Comparison of ENCODE assay signal across 14 cellular contexts in the genomic region with DNA sequence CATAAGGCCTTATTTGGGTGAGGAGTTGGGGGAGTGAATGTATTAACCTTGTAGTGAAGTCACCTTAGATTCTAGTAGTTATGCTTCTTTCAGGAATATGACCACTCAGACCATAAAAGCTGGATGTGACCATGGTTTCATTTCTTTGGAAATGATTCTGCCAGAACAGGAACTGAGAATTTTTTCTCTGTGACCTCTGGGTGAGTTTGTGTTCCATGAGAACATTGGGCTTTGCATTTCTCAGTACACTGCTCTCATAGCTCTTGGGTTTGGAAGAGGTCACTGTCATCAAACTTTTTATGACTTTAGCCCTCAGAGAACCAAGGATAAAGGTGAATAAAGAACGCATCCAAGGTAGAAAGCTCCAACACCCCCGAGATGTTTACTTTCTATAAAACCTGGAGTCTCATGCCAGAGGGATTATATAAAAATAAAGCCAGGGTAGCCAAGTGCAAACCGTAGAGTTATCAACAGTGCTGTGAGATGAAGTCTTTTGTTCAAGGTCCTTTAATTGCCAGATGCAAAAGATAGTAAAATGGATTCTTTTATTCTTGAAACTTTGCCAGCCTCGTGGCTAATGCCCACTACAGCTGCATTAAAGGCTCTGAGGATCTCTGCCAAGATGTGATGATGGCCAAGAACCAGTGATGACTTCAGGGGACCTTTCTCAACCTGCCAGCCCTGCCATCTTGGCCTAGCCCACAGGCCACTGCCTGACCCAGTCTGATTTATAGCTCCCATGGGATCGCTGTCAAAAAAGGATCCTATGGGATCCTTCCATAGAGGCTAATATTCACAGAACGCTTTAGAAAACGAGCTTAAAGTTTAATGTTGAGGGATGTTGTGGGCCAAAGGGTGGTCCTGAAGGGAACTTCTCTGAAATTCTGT. TPM values are rescaled to one million over a fixed set of nuclear protein-coding genes. Genes with fewer than 3 reads are reported as not detected.
A peak's percentile ranks its signal among the peaks of the same experiment; 100 is the strongest.
DNase-seq lines count a peak whose midpoint lies in the region; ATAC-seq lines count a peak whose summit lies in the region.
"Had no signal": no experiment of that assay in that cellular context is flagged by ENCODE, and none has a peak within 500 bp of the region (broad histone marks: within the 10 kb centered on the region; RNA-seq: fewer than 3 reads in every experiment).

No MANE protein-coding gene starts in this region.

- H3K4me1 Mint-ChIP-seq in dendritic cell treated with granulocyte-macrophage colony-stimulating factor and Interleukin-4, amounts not matched to agents 40 ng/mL and 50 ng/mL, for 4 days (ENCODE audit: low read depth), result peaks cover 76% of the 10 kb centered on the region
- H3K4me1 Mint-ChIP-seq: activated naive CD4-positive, alpha-beta T cell treated with anti-CD3 and anti-CD28 coated beads, Interleukin-2, amount 50 U/mL, for 24 hours had no signal

- H3K4me3 Mint-ChIP-seq in dendritic cell treated with granulocyte-macrophage colony-stimulating factor and Interleukin-4, amounts not matched to agents 40 ng/mL and 50 ng/mL, for 4 days, result peak overlapping the region; percentile 30
- H3K4me3 Mint-ChIP-seq: activated naive CD4-positive, alpha-beta T cell treated with anti-CD3 and anti-CD28 coated beads, Interleukin-2, amount 50 U/mL, for 24 hours; stimulated activated naive CD8-positive, alpha-beta T cell treated with anti-CD3 and anti-CD28 coated beads, Interleukin-15, Interleukin-2, amounts not matched to agents 100 ng/mL and 50 ng/mL, for 24 hours had no signal

- H3K27ac Mint-ChIP-seq in dendritic cell treated with granulocyte-macrophage colony-stimulating factor and Interleukin-4, amounts not matched to agents 40 ng/mL and 50 ng/mL, for 4 days, result peak overlapping the region; percentile 88
- H3K27ac Mint-ChIP-seq: activated naive CD4-positive, alpha-beta T cell treated with anti-CD3 and anti-CD28 coated beads, Interleukin-2, amount 50 U/mL, for 24 hours; stimulated activated naive CD8-positive, alpha-beta T cell treated with anti-CD3 and anti-CD28 coated beads, Interleukin-15, Interleukin-2, amounts not matched to agents 100 ng/mL and 50 ng/mL, for 24 hours had no signal

- no peaks in the 10 kb centered on the region for H3K36me3 Mint-ChIP-seq in dendritic cell treated with granulocyte-macrophage colony-stimulating factor and Interleukin-4, amounts not matched to agents 40 ng/mL and 50 ng/mL, for 4 days (ENCODE audit: low read depth)
- H3K36me3 Mint-ChIP-seq: activated naive CD4-positive, alpha-beta T cell treated with anti-CD3 and anti-CD28 coated beads, Interleukin-2, amount 50 U/mL, for 24 hours had no signal

- no peaks in the 10 kb centered on the region for H3K27me3 Mint-ChIP-seq in dendritic cell treated with granulocyte-macrophage colony-stimulating factor and Interleukin-4, amounts not matched to agents 40 ng/mL and 50 ng/mL, for 4 days
- H3K27me3 Mint-ChIP-seq: activated naive CD4-positive, alpha-beta T cell treated with anti-CD3 and anti-CD28 coated beads, Interleukin-2, amount 50 U/mL, for 24 hours; stimulated activated naive CD8-positive, alpha-beta T cell treated with anti-CD3 and anti-CD28 coated beads, Interleukin-15, Interleukin-2, amounts not matched to agents 100 ng/mL and 50 ng/mL, for 24 hours had no signal

- ATAC-seq in HG02571 (IDR thresholded peaks at IDR 0.05; ENCODE audit: unreplicated experiment), result no peak

- H3K9me3 Mint-ChIP-seq in dendritic cell treated with granulocyte-macrophage colony-stimulating factor and Interleukin-4, amounts not matched to agents 40 ng/mL and 50 ng/mL, for 4 days, result no peaks in the 10 kb centered on the region
- H3K9me3 Mint-ChIP-seq: activated naive CD4-positive, alpha-beta T cell treated with anti-CD3 and anti-CD28 coated beads, Interleukin-2, amount 50 U/mL, for 24 hours; stimulated activated naive CD8-positive, alpha-beta T cell treated with anti-CD3 and anti-CD28 coated beads, Interleukin-15, Interleukin-2, amounts not matched to agents 100 ng/mL and 50 ng/mL, for 24 hours had no signal

- peak; percentile 87 for DNase-seq in DMS79 (lab: John Stamatoyannopoulos, UW)
- DNase-seq in NCI-H1105 (lab: John Stamatoyannopoulos, UW), result peak; percentile 40
- DNase-seq in myocyte (ENCODE audit: low read depth), result peak; percentile 73
- DNase-seq in GM03348 (ENCODE audit: low spot score), result no peak
- no peak for DNase-seq in NK-92 (lab: John Stamatoyannopoulos, UW; ENCODE audit: unreplicated experiment)
- DNase-seq in activated T-cell treated with anti-CD3 and anti-CD28 coated beads, Interleukin-2, amount 50 U/mL, for 48 hours, result no peak
- DNase-seq: GDM1; NCI-H226; Peyer's patch; stimulated activated CD4-positive, alpha-beta T cell treated with anti-CD3 and anti-CD28 coated beads, Interleukin-4, amount 100 ng/mL, for 4 hours had no signal

- intact Hi-C loops in dendritic cell treated with granulocyte-macrophage colony-stimulating factor and Interleukin-4, amounts not matched to agents 40 ng/mL and 50 ng/mL, for 4 days (cut with micrococcal nuclease), result loop anchor here (1.0 kb wide), 1 partner anchor 11 kb away; no protein-coding TSS in a partner anchor

RNA-seq across cellular contexts. Expression of a gene that starts 27.7 kb away (rescaled TPM):
- total RNA-seq in myocyte, result 211 and 302 TPM in 2 replicates
- 273 TPM for polyA plus RNA-seq in myocyte (2012)

RNA-seq across cellular contexts. Expression of a gene that starts 50.0 kb away (rescaled TPM):
- total RNA-seq in myocyte, result 78.1 and 129 TPM in 2 replicates
- polyA plus RNA-seq in myocyte (2012), result 114 TPM

Comparison
In these comparisons a context has a peak if more than half of its experiments do, and no peak if none do; other contexts are left out.
1. DNase-seq: peak in DMS79 (single experiment), NCI-H1105 (single experiment) and myocyte (single experiment); none in GM03348 (single experiment), NK-92 (single experiment) and activated T-cell treated with anti-CD3 and anti-CD28 coated beads, Interleukin-2, amount 50 U/mL, for 48 hours (0 of 2).